ENCODE assay signal across 3 cellular contexts in the genomic region with DNA sequence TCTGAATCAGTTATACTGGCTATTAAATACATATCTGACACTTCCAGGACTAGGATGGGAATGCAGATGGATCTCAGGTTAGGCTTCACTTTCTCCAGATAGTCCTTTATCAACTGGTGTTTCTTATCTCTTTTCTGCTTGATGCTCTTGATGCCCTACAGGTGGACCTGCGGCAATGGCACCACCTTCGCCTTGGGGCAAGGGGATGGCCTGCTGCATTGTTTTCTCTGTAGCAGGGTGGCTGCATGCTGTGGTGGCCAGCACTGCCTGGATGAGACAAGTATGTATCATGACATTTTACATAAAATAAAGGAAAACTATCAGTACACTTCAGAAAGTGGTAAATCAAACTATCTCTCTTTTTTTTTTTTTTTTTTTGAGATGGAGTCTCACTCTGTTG.
"Had no signal": no experiment of that assay in that cellular context is flagged by ENCODE, and none has a peak within 500 bp of the region (broad histone marks: within the 10 kb centered on the region; RNA-seq: fewer than 3 reads in every experiment).

No MANE protein-coding gene starts in this region.

- DNase-seq: GDM1, GF-D8 had no signal

- ATAC-seq: GM12878 had no signal

- H3K4me3 ChIP-seq: GM12878 had no signal
